Comparison of ENCODE assay signal across 1 cellular context in the genomic region with DNA sequence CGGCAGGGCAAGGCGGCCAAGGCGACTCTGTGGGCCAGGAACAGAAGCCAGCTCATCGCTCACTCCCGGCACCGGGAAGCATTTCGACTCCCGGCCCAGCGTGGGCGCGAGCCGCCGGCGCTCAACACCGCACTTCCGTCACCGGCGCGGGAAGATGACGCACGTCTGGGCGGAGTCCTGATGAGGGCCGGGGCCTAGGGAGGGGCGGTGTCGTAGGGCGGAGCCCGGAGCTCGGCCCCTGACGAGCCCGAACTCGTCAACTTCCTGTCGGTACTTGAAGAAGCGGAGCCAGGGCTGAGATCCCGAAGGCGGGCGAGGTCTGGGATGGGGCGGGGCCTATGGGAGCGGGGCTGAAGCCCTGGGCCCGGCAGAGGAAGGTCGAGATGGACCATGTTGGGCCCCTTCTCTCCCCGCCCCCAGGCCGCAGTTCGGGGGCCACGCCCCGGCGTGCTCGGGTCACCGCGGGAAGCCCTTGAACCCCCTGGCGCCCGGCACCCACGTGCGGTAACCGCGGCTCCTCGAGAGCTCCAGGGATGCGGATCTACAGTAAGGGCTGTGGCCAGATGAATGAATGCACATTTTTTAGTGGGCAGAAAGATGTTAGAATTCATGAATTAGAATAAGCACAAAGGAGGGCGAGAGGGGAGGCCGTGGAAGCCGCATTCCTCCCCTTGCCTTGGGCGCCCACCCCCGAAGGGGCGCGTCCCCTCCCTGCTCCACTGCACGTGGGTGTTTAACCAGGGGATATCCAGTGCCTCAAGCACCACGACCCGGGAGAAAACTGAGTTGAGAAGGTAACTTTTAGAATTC.
A peak's percentile ranks its signal among the peaks of the same experiment; 100 is the strongest.
TF ChIP-seq lines count a peak whose summit lies in the region.

A gene with protein sequence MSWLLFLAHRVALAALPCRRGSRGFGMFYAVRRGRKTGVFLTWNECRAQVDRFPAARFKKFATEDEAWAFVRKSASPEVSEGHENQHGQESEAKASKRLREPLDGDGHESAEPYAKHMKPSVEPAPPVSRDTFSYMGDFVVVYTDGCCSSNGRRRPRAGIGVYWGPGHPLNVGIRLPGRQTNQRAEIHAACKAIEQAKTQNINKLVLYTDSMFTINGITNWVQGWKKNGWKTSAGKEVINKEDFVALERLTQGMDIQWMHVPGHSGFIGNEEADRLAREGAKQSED (minus strand): TSS at position 129 of the 810 bp plus-strand sequence. CDS start 73 bp downstream, at position 56.

TF ChIP-seq in K562, 482 proteins besides CTCF, POLR2A, EP300 and RAD21 (continued from another document):
- TF ChIP-seq JUNB (CRISPR knock-in tag; conservative IDR thresholded peaks at IDR 0.05): no peak
- TF ChIP-seq STAT5B (CRISPR knock-in tag; IDR thresholded peaks at IDR 0.05): no peak
- TF ChIP-seq, protein P1, sequence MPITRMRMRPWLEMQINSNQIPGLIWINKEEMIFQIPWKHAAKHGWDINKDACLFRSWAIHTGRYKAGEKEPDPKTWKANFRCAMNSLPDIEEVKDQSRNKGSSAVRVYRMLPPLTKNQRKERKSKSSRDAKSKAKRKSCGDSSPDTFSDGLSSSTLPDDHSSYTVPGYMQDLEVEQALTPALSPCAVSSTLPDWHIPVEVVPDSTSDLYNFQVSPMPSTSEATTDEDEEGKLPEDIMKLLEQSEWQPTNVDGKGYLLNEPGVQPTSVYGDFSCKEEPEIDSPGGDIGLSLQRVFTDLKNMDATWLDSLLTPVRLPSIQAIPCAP (CRISPR knock-in tag; IDR thresholded peaks at IDR 0.05; ENCODE audit: borderline replicate concordance): 0 out of 2 replicates have a peak, but pooled peaks have one; percentile 41
- no peak for TF ChIP-seq MCM3 (IDR thresholded peaks at IDR 0.05)
- TF ChIP-seq HDAC1 (IDR thresholded peaks at IDR 0.05): peak; percentile 65 to 98
- TF ChIP-seq U2AF1 (optimal IDR thresholded peaks at IDR 0.05; ENCODE audit: low read depth, low read length): peak; percentile 81
- no peak for TF ChIP-seq ZNF766 (CRISPR knock-in tag; conservative IDR thresholded peaks at IDR 0.05)
- no peak for TF ChIP-seq NFIC (IDR thresholded peaks at IDR 0.05)
- TF ChIP-seq, protein P2, sequence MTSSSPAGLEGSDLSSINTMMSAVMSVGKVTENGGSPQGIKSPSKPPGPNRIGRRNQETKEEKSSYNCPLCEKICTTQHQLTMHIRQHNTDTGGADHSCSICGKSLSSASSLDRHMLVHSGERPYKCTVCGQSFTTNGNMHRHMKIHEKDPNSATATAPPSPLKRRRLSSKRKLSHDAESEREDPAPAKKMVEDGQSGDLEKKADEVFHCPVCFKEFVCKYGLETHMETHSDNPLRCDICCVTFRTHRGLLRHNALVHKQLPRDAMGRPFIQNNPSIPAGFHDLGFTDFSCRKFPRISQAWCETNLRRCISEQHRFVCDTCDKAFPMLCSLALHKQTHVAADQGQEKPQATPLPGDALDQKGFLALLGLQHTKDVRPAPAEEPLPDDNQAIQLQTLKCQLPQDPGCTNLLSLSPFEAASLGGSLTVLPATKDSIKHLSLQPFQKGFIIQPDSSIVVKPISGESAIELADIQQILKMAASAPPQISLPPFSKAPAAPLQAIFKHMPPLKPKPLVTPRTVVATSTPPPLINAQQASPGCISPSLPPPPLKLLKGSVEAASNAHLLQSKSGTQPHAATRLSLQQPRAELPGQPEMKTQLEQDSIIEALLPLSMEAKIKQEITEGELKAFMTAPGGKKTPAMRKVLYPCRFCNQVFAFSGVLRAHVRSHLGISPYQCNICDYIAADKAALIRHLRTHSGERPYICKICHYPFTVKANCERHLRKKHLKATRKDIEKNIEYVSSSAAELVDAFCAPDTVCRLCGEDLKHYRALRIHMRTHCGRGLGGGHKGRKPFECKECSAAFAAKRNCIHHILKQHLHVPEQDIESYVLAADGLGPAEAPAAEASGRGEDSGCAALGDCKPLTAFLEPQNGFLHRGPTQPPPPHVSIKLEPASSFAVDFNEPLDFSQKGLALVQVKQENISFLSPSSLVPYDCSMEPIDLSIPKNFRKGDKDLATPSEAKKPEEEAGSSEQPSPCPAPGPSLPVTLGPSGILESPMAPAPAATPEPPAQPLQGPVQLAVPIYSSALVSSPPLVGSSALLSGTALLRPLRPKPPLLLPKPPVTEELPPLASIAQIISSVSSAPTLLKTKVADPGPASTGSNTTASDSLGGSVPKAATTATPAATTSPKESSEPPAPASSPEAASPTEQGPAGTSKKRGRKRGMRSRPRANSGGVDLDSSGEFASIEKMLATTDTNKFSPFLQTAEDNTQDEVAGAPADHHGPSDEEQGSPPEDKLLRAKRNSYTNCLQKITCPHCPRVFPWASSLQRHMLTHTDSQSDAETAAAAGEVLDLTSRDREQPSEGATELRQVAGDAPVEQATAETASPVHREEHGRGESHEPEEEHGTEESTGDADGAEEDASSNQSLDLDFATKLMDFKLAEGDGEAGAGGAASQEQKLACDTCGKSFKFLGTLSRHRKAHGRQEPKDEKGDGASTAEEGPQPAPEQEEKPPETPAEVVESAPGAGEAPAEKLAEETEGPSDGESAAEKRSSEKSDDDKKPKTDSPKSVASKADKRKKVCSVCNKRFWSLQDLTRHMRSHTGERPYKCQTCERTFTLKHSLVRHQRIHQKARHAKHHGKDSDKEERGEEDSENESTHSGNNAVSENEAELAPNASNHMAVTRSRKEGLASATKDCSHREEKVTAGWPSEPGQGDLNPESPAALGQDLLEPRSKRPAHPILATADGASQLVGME (CRISPR knock-in tag; IDR thresholded peaks at IDR 0.05): no peak
- TF ChIP-seq TARDBP (IDR thresholded peaks at IDR 0.05): no peak; the same call in 1 of the 2 replicates
- no peak for TF ChIP-seq ZNF217 (CRISPR knock-in tag; IDR thresholded peaks at IDR 0.05)
- TF ChIP-seq NFYB (IDR thresholded peaks at IDR 0.05; ENCODE audit: extremely low read depth, insufficient read length): no peak
- TF ChIP-seq, protein P3, sequence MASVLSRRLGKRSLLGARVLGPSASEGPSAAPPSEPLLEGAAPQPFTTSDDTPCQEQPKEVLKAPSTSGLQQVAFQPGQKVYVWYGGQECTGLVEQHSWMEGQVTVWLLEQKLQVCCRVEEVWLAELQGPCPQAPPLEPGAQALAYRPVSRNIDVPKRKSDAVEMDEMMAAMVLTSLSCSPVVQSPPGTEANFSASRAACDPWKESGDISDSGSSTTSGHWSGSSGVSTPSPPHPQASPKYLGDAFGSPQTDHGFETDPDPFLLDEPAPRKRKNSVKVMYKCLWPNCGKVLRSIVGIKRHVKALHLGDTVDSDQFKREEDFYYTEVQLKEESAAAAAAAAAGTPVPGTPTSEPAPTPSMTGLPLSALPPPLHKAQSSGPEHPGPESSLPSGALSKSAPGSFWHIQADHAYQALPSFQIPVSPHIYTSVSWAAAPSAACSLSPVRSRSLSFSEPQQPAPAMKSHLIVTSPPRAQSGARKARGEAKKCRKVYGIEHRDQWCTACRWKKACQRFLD (CRISPR knock-in tag; IDR thresholded peaks at IDR 0.05): peak; percentile 84; the same call in 1 of the 2 replicates
- no peak for TF ChIP-seq KAT7 (CRISPR knock-in tag; IDR thresholded peaks at IDR 0.05; ENCODE audit: borderline replicate concordance)
- TF ChIP-seq, protein P4, sequence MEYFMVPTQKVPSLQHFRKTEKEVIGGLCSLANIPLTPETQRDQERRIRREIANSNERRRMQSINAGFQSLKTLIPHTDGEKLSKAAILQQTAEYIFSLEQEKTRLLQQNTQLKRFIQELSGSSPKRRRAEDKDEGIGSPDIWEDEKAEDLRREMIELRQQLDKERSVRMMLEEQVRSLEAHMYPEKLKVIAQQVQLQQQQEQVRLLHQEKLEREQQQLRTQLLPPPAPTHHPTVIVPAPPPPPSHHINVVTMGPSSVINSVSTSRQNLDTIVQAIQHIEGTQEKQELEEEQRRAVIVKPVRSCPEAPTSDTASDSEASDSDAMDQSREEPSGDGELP (CRISPR knock-in tag; IDR thresholded peaks at IDR 0.05; ENCODE audit: borderline replicate concordance): peak; percentile 74
- peak; percentile 80 for TF ChIP-seq CCNT2 (IDR thresholded peaks at IDR 0.05; ENCODE audit: borderline replicate concordance, extremely low read depth, insufficient read length, low read depth, low read length)
- peak; percentile 96 for TF ChIP-seq C11orf30 (IDR thresholded peaks at IDR 0.05; ENCODE audit: low read depth)
- TF ChIP-seq, protein P5, sequence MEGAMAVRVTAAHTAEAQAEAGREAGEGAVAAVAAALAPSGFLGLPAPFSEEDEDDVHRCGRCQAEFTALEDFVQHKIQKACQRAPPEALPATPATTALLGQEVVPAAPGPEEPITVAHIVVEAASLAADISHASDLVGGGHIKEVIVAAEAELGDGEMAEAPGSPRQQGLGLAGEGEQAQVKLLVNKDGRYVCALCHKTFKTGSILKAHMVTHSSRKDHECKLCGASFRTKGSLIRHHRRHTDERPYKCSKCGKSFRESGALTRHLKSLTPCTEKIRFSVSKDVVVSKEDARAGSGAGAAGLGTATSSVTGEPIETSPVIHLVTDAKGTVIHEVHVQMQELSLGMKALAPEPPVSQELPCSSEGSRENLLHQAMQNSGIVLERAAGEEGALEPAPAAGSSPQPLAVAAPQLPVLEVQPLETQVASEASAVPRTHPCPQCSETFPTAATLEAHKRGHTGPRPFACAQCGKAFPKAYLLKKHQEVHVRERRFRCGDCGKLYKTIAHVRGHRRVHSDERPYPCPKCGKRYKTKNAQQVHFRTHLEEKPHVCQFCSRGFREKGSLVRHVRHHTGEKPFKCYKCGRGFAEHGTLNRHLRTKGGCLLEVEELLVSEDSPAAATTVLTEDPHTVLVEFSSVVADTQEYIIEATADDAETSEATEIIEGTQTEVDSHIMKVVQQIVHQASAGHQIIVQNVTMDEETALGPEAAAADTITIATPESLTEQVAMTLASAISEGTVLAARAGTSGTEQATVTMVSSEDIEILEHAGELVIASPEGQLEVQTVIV (CRISPR knock-in tag; IDR thresholded peaks at IDR 0.05; ENCODE audit: borderline replicate concordance): no peak
- TF ChIP-seq GATAD2A (IDR thresholded peaks at IDR 0.05): no peak
- peak; percentile 17; the same call in 1 of the 2 replicates for TF ChIP-seq FOXK1 (CRISPR knock-in tag; IDR thresholded peaks at IDR 0.05; ENCODE audit: borderline replicate concordance)
- TF ChIP-seq TAL1 (IDR thresholded peaks at IDR 0.05): no peak
- no peak for TF ChIP-seq MEF2A (IDR thresholded peaks at IDR 0.05; ENCODE audit: control insufficient read depth, low read depth, low read length)
- no peak for TF ChIP-seq NUFIP1 (IDR thresholded peaks at IDR 0.05; ENCODE audit: partially characterized antibody)
- TF ChIP-seq PHF20 (IDR thresholded peaks at IDR 0.05; ENCODE audit: partially characterized antibody): peak; percentile 98
TF ChIP-seq in K562: peak in this region for 140.
